8 cellular contexts compared by ENCODE assay signal in genomic region chr16:11396241-11397048, GRCh38. TPM values are rescaled to one million over a fixed set of nuclear protein-coding genes. Genes with fewer than 3 reads are reported as not detected.
DNase-seq lines count a peak whose midpoint lies in the region; ATAC-seq, FAIRE-seq and TF ChIP-seq lines count a peak whose summit lies in the region.

No MANE protein-coding gene starts in this region.

- H3K36me3 Mint-ChIP-seq in endodermal cell (ENCODE audit: low read depth), result no peaks in the 10 kb centered on the region

- no peak overlapping the region for H3K4me3 Mint-ChIP-seq in endodermal cell

- peak; percentile 98 for TF ChIP-seq CTCF in endodermal cell (conservative IDR thresholded peaks at IDR 0.05)

- H3K9me3 ChIP-seq in endodermal cell (ENCODE audit: control insufficient read depth, low read length), result no peaks in the 10 kb centered on the region

- H3K27me3 ChIP-seq in endodermal cell (ENCODE audit: control insufficient read depth, insufficient read depth, low read length, poor library complexity, severe bottlenecking), result no peaks in the 10 kb centered on the region

- H3K9me3 Mint-ChIP-seq in endodermal cell, result no peaks in the 10 kb centered on the region

- no peak overlapping the region for H3K9ac ChIP-seq in endodermal cell (ENCODE audit: extremely low read depth, low read length, poor library complexity, severe bottlenecking)

- H3K27ac ChIP-seq in endodermal cell (ENCODE audit: low read depth, low read length), result no peak overlapping the region

- H3K4me1 ChIP-seq in endodermal cell (ENCODE audit: control insufficient read depth, insufficient read depth, low read length), result no peaks in the 10 kb centered on the region

- H3K4me3 ChIP-seq in endodermal cell (ENCODE audit: low read length), result no peak overlapping the region

- H3K36me3 ChIP-seq in endodermal cell (ENCODE audit: control insufficient read depth, insufficient read depth, low read length), result no peaks in the 10 kb centered on the region

- H3K4me1 Mint-ChIP-seq in endodermal cell, result no peaks in the 10 kb centered on the region

- WGBS in endodermal cell (ENCODE audit: insufficient coverage in 1 of 2, insufficient read length in 1 of 2), 2 experiments, result 40 to 53% methylated on average over 15 to 24 of the region's 24 CpGs

- ATAC-seq in HG03175 (IDR thresholded peaks at IDR 0.05; ENCODE audit: unreplicated experiment), result no peak

- peak; percentile 70 for FAIRE-seq in GM18507 (lab: Jason Lieb, UNC)

- DNase-seq in AG08396 (ENCODE audit: low spot score) (peak; percentile 93), GM18507 (ENCODE audit: extremely low spot score, insufficient read length, low read depth) (peak; percentile 80), NCI-H69 (lab: John Stamatoyannopoulos, UW) (peak; percentile 76), endodermal cell (peak; percentile 95), midbrain (lab: John Stamatoyannopoulos, UW) (peak; percentile 70)
- peak; percentile 88 for DNase-seq in activated CD8-positive, alpha-beta memory T cell treated with anti-CD3 and anti-CD28 coated beads for 24 hours
- DNase-seq in stimulated activated CD8-positive, alpha-beta memory T cell treated with anti-CD3 and anti-CD28 coated beads, Interleukin-2, amount 100 ng/mL, for 1 hour (ENCODE audit: low read depth in 2 of 2), result peak; percentile 28 to 38

- no peaks in the 10 kb centered on the region for H3K27me3 Mint-ChIP-seq in endodermal cell (ENCODE audit: insufficient read depth)

- no peak overlapping the region for H3K27ac Mint-ChIP-seq in endodermal cell

RNA-seq across cellular contexts. Expression of gene RMI2, which starts 51.2 kb away (rescaled TPM):
- 10 to 100 TPM; 55.2 to 62.3 TPM for total RNA-seq in endodermal cell
- 48.6 TPM for polyA plus RNA-seq in endodermal cell (2013, experiment 1 of 2)
- 43.6 TPM for polyA plus RNA-seq in endodermal cell (2013, experiment 2 of 2)

Comparison
In these comparisons a context has a peak if more than half of its experiments do, and no peak if none do; other contexts are left out.
1. DNase-seq: peak in every context shown above with its lines; median percentile 95 in endodermal cell; 93 in AG08396; 88 in activated CD8-positive, alpha-beta memory T cell treated with anti-CD3 and anti-CD28 coated beads for 24 hours; 80 in GM18507; 76 in NCI-H69; 70 in midbrain; 33 in stimulated activated CD8-positive, alpha-beta memory T cell treated with anti-CD3 and anti-CD28 coated beads, Interleukin-2, amount 100 ng/mL, for 1 hour.